In genomic region chr19:10231624-10232228, GRCh38 we compare ENCODE assay signal across 8 cellular contexts. TPM values are rescaled to one million over a fixed set of nuclear protein-coding genes. Genes with fewer than 3 reads are reported as not detected.
DNase-seq lines count a peak whose midpoint lies in the region; TF ChIP-seq lines count a peak whose summit lies in the region.

No MANE protein-coding gene starts in this region.

- H3K27me3 ChIP-seq in iPS-20b (ENCODE audit: insufficient read depth, low read length) (no peaks in the 10 kb centered on the region; the same call in 1 of the 2 replicates), suprapubic skin (no peaks in the 10 kb centered on the region)

- no peaks in the 10 kb centered on the region for H3K9me3 Mint-ChIP-seq in T-helper 1 cell treated with Interleukin-12 subunit alpha and Interleukin-12 subunit beta and Interleukin-4 antibody, amounts not matched to agents 30 μg/mL and 1 μg/mL, for 36 hours
- H3K9me3 Mint-ChIP-seq in activated T-helper 2 cell treated with anti-CD3 and anti-CD28 coated beads, Interferon-gamma antibody, Interleukin-2, Interleukin-4, amounts not matched to agents 10 μg/mL and 5 μg/mL and 100 μg/mL, durations not matched to agents 14 hours and 24 hours and 36 hours = no peaks in the 10 kb centered on the region

- no peaks in the 10 kb centered on the region for H3K9me3 ChIP-seq in iPS-20b (ENCODE audit: insufficient read depth, low read depth, low read length)
- H3K9me3 ChIP-seq in suprapubic skin = no peaks in the 10 kb centered on the region

- no peaks in the 10 kb centered on the region for H3K4me1 ChIP-seq in iPS-20b (ENCODE audit: insufficient read depth, low read length)
- peaks cover 46% of the 10 kb centered on the region for H3K4me1 ChIP-seq in suprapubic skin

- no peak for TF ChIP-seq CTCF in suprapubic skin (IDR thresholded peaks at IDR 0.05)

- H3K4me3 Mint-ChIP-seq in T-helper 1 cell treated with Interleukin-12 subunit alpha and Interleukin-12 subunit beta and Interleukin-4 antibody, amounts not matched to agents 30 μg/mL and 1 μg/mL, for 36 hours = peak overlapping the region; percentile 71
- peak overlapping the region; percentile 73 for H3K4me3 Mint-ChIP-seq in activated T-helper 2 cell treated with anti-CD3 and anti-CD28 coated beads, Interferon-gamma antibody, Interleukin-2, Interleukin-4, amounts not matched to agents 10 μg/mL and 5 μg/mL and 100 μg/mL, durations not matched to agents 14 hours and 24 hours and 36 hours (ENCODE audit: low read depth)

- H3K36me3 Mint-ChIP-seq in T-helper 1 cell treated with Interleukin-12 subunit alpha and Interleukin-12 subunit beta and Interleukin-4 antibody, amounts not matched to agents 30 μg/mL and 1 μg/mL, for 36 hours (ENCODE audit: low read depth) = peaks cover 3% of the 10 kb centered on the region
- no peaks in the 10 kb centered on the region for H3K36me3 Mint-ChIP-seq in activated T-helper 2 cell treated with anti-CD3 and anti-CD28 coated beads, Interferon-gamma antibody, Interleukin-2, Interleukin-4, amounts not matched to agents 10 μg/mL and 5 μg/mL and 100 μg/mL, durations not matched to agents 14 hours and 24 hours and 36 hours (ENCODE audit: low read depth)

- peaks cover 22% of the 10 kb centered on the region for H3K4me1 Mint-ChIP-seq in T-helper 1 cell treated with Interleukin-12 subunit alpha and Interleukin-12 subunit beta and Interleukin-4 antibody, amounts not matched to agents 30 μg/mL and 1 μg/mL, for 36 hours (ENCODE audit: low read depth)
- peaks cover 22% of the 10 kb centered on the region for H3K4me1 Mint-ChIP-seq in activated T-helper 2 cell treated with anti-CD3 and anti-CD28 coated beads, Interferon-gamma antibody, Interleukin-2, Interleukin-4, amounts not matched to agents 10 μg/mL and 5 μg/mL and 100 μg/mL, durations not matched to agents 14 hours and 24 hours and 36 hours (ENCODE audit: low read depth)

- peak overlapping the region; percentile 61 for H3K27ac Mint-ChIP-seq in T-helper 1 cell treated with Interleukin-12 subunit alpha and Interleukin-12 subunit beta and Interleukin-4 antibody, amounts not matched to agents 30 μg/mL and 1 μg/mL, for 36 hours
- peak overlapping the region; percentile 62 for H3K27ac Mint-ChIP-seq in activated T-helper 2 cell treated with anti-CD3 and anti-CD28 coated beads, Interferon-gamma antibody, Interleukin-2, Interleukin-4, amounts not matched to agents 10 μg/mL and 5 μg/mL and 100 μg/mL, durations not matched to agents 14 hours and 24 hours and 36 hours

- DNase-seq in T-helper 1 cell (no peak), suprapubic skin (ENCODE audit: low spot score in 2 of 2) (no peak), hypothalamus (lab: John Stamatoyannopoulos, UW) (no peak), superior temporal gyrus (ENCODE audit: extremely low spot score) (no peak), amygdala (lab: John Stamatoyannopoulos, UW) (no peak)
- no peak for DNase-seq in activated T-helper 2 cell treated with anti-CD3 and anti-CD28 coated beads, Interferon-gamma antibody, Interleukin-2, Interleukin-4, amounts not matched to agents 10 μg/mL and 5 μg/mL and 100 μg/mL, durations not matched to agents 14 hours and 24 hours and 36 hours (ENCODE audit: low spot score)

- 76% methylated on average over 8 of the region's 8 CpGs for WGBS in suprapubic skin

- TF ChIP-seq EP300 in suprapubic skin (IDR thresholded peaks at IDR 0.05) = no peak

- H3K9ac ChIP-seq in iPS-20b (ENCODE audit: low read depth, low read length) = peak overlapping the region; percentile 57; the same call in 1 of the 2 replicates

- intact Hi-C loops in activated T-helper 2 cell treated with anti-CD3 and anti-CD28 coated beads, Interferon-gamma antibody, Interleukin-2, Interleukin-4, amounts not matched to agents 10 μg/mL and 5 μg/mL and 100 μg/mL, durations not matched to agents 14 hours and 24 hours and 36 hours (cut with micrococcal nuclease) = loop anchor here (2.0 kb wide), 1 partner anchor 37 kb away; the partner anchor contains the start of gene DNMT1

- TF ChIP-seq POLR2A in suprapubic skin (IDR thresholded peaks at IDR 0.05) = no peak

- H3K27me3 Mint-ChIP-seq in T-helper 1 cell treated with Interleukin-12 subunit alpha and Interleukin-12 subunit beta and Interleukin-4 antibody, amounts not matched to agents 30 μg/mL and 1 μg/mL, for 36 hours (ENCODE audit: low read depth) = no peaks in the 10 kb centered on the region
- no peaks in the 10 kb centered on the region for H3K27me3 Mint-ChIP-seq in activated T-helper 2 cell treated with anti-CD3 and anti-CD28 coated beads, Interferon-gamma antibody, Interleukin-2, Interleukin-4, amounts not matched to agents 10 μg/mL and 5 μg/mL and 100 μg/mL, durations not matched to agents 14 hours and 24 hours and 36 hours (ENCODE audit: low read depth)

- H3K36me3 ChIP-seq in iPS-20b (ENCODE audit: insufficient read depth, low read depth, low read length) (no peaks in the 10 kb centered on the region), suprapubic skin (no peaks in the 10 kb centered on the region)

- H3K27ac ChIP-seq in iPS-20b (ENCODE audit: low read length) (no peak overlapping the region), suprapubic skin (peak overlapping the region; percentile 90)

- H3K4me3 ChIP-seq in iPS-20b (ENCODE audit: low read length) (peak overlapping the region; percentile 74), suprapubic skin (peak overlapping the region; percentile 87)

RNA-seq across cellular contexts. Expression of gene S1PR2, which starts 0.6 kb away (rescaled TPM):
- 10.1 and 10.8 TPM in 2 replicates for total RNA-seq in activated T-helper 2 cell treated with anti-CD3 and anti-CD28 coated beads, Interferon-gamma antibody, Interleukin-2, Interleukin-4, amounts not matched to agents 10 μg/mL and 5 μg/mL and 100 μg/mL, durations not matched to agents 14 hours and 24 hours and 36 hours
- 1 to 10 TPM; 3.9 to 9.9 (median 8.6) TPM for total RNA-seq in suprapubic skin

RNA-seq across cellular contexts. Expression of gene MRPL4, which starts 20.3 kb away (rescaled TPM):
- total RNA-seq in activated T-helper 2 cell treated with anti-CD3 and anti-CD28 coated beads, Interferon-gamma antibody, Interleukin-2, Interleukin-4, amounts not matched to agents 10 μg/mL and 5 μg/mL and 100 μg/mL, durations not matched to agents 14 hours and 24 hours and 36 hours = 133 and 135 TPM in 2 replicates
- 100 to 1,000 TPM in 1 of 4 donors, 10 to 100 TPM in 3; 53.3 to 108 (median 77.3) TPM for total RNA-seq in suprapubic skin

RNA-seq across cellular contexts. Expression of gene DNMT1, which starts 37.0 kb away (rescaled TPM):
- total RNA-seq in activated T-helper 2 cell treated with anti-CD3 and anti-CD28 coated beads, Interferon-gamma antibody, Interleukin-2, Interleukin-4, amounts not matched to agents 10 μg/mL and 5 μg/mL and 100 μg/mL, durations not matched to agents 14 hours and 24 hours and 36 hours = 367 and 370 TPM in 2 replicates
- total RNA-seq in suprapubic skin = 10 to 100 TPM; 36.1 to 54.4 (median 44.2) TPM

RNA-seq across cellular contexts. Expression of gene ICAM1, which starts 39.2 kb away (rescaled TPM):
- 75.3 and 75.7 TPM in 2 replicates for total RNA-seq in activated T-helper 2 cell treated with anti-CD3 and anti-CD28 coated beads, Interferon-gamma antibody, Interleukin-2, Interleukin-4, amounts not matched to agents 10 μg/mL and 5 μg/mL and 100 μg/mL, durations not matched to agents 14 hours and 24 hours and 36 hours
- total RNA-seq in suprapubic skin = 10 to 100 TPM in 2 of 4 donors, 1 to 10 TPM in 2; 9.1 to 11.1 (median 9.6) TPM

RNA-seq across cellular contexts. Expression of gene ICAM4, which starts 55.0 kb away (rescaled TPM):
- 1.4 and 1.6 TPM in 2 replicates for total RNA-seq in activated T-helper 2 cell treated with anti-CD3 and anti-CD28 coated beads, Interferon-gamma antibody, Interleukin-2, Interleukin-4, amounts not matched to agents 10 μg/mL and 5 μg/mL and 100 μg/mL, durations not matched to agents 14 hours and 24 hours and 36 hours
- not detected for total RNA-seq in suprapubic skin
